Comparison of ENCODE assay signal across 9 cellular contexts in the genomic region with DNA sequence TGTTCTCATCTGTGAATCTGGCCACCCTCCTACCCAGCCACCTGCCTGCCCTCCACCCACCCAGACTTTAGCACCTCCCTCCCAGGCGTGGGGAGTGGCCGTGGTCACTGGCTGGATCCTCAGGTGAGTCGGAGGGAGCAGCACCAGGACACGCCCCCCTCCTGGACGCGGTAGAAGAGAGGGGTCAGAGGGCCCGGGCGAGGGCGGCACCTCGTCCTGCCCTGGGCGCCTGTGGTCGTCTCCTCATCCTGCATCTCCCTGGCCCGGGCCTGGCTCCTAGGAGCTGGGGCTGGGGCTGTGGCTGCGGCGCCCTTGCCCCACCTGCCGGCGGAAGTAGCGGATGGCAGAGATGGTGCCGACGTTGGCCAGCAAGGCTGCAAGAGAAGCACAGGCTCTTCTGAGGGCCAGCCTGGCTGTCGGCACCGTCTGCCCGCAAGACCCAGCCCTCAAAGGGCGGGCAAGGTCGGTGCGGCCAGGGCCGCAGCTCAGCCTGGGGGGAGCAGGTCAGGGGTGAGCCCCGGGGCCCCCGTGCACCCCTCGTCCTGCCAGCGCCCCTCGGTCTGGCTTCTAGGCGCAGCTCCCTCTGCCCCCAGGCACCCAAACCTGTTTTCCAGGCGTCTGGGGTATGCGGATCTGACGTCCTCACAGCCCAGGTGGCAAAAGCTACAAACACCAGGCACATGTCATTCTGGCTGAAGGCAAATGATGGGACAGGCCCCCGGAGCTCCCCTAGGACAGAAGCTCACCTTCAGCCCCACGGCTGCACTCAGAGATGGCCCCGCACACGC. TPM values are rescaled to one million over a fixed set of nuclear protein-coding genes. Genes with fewer than 3 reads are reported as not detected.
DNase-seq lines count a peak whose midpoint lies in the region; ATAC-seq and TF ChIP-seq lines count a peak whose summit lies in the region.
"Had no signal": no experiment of that assay in that cellular context is flagged by ENCODE, and none has a peak within 500 bp of the region (broad histone marks: within the 10 kb centered on the region; RNA-seq: fewer than 3 reads in every experiment).

No MANE protein-coding gene starts in this region.

- H3K9me3 Mint-ChIP-seq in CD8-positive, alpha-beta memory T cell: no peaks in the 10 kb centered on the region
- H3K9me3 Mint-ChIP-seq in natural killer cell: no peaks in the 10 kb centered on the region

- no peak for TF ChIP-seq POLR2A in transverse colon (IDR thresholded peaks at IDR 0.05)

- H3K27me3 Mint-ChIP-seq in CD8-positive, alpha-beta memory T cell: peaks cover 7 to 22% of the 10 kb centered on the region in 2 donors
- peaks cover 0 to 12% of the 10 kb centered on the region in 2 donors for H3K27me3 Mint-ChIP-seq in natural killer cell (ENCODE audit: low read depth in 2 of 2)

- H3K4me1 ChIP-seq in CD8-positive, alpha-beta memory T cell (ENCODE audit: insufficient read depth, low read length): peaks cover 4% of the 10 kb centered on the region
- H3K4me1 ChIP-seq in endocrine pancreas (ENCODE audit: control insufficient read depth, insufficient read depth, low read length): no peaks in the 10 kb centered on the region
- H3K4me1 ChIP-seq in transverse colon: peaks cover 0 to 9% (median 7%) of the 10 kb centered on the region in 4 donors

- CTCF ChIA-PET in CD8-positive, alpha-beta memory T cell (lab: Charles Lee): interaction anchor here (0.7 to 2.3 kb wide), 6 partner anchors 9 to 78 kb away, joined by 3 to 13 read pairs (median 3); a partner anchor contains a TSS

- ATAC-seq in GM19467 (IDR thresholded peaks at IDR 0.05; ENCODE audit: unreplicated experiment) (peak; percentile 52), natural killer cell (peak; percentile 63 to 97 (median 88))

- peaks cover 6% of the 10 kb centered on the region for H3K27me3 ChIP-seq in CD8-positive, alpha-beta memory T cell (ENCODE audit: insufficient read depth, low read length, poor library complexity, severe bottlenecking)
- H3K27me3 ChIP-seq in endocrine pancreas (ENCODE audit: control insufficient read depth, insufficient read depth, low read length): no peaks in the 10 kb centered on the region
- peaks cover 58% of the 10 kb centered on the region for H3K27me3 ChIP-seq in transverse colon

- in situ Hi-C loops in transverse colon (cut with MboI; ENCODE audit: low pct_ligation_motif_present in 1 of 4, low pct_unique_long_range_greater_than_20kb in 1 of 4, low sequenced_read_pairs in 3 of 4): no loop called here

- TF ChIP-seq EP300 in transverse colon (IDR thresholded peaks at IDR 0.05; ENCODE audit: low read depth): no peak

- H3K4me3 ChIP-seq in CD8-positive, alpha-beta memory T cell (ENCODE audit: low read length): peak overlapping the region; percentile 43
- H3K4me3 ChIP-seq in endocrine pancreas (ENCODE audit: control insufficient read depth, insufficient read depth, low read length): no peak overlapping the region
- H3K4me3 ChIP-seq in transverse colon: peak overlapping the region in 2 of 4 donors; percentile 30 to 44

- WGBS in transverse colon (ENCODE audit: low coverage in 1 of 2), 2 donors: 9% methylated on average over 39 of the region's 40 CpGs; no CpG with 5 or more reads in 1 of the 2 donors

- POLR2A ChIA-PET in CD8-positive, alpha-beta memory T cell (lab: Charles Lee): no interaction called here

- peak overlapping the region in 4 of 7 donors; percentile 6 to 60 (median 48) for H3K4me3 Mint-ChIP-seq in CD8-positive, alpha-beta memory T cell
- peak overlapping the region; percentile 29 for H3K4me3 Mint-ChIP-seq in natural killer cell

- TF ChIP-seq CTCF in natural killer cell (IDR thresholded peaks at IDR 0.05) (peak; percentile 50), transverse colon (IDR thresholded peaks at IDR 0.05) (peak; percentile 53 to 85 (median 77))

- peaks cover 0 to 10% (median 6%) of the 10 kb centered on the region in 3 donors for H3K4me1 Mint-ChIP-seq in CD8-positive, alpha-beta memory T cell
- peaks cover 0 to 8% of the 10 kb centered on the region in 2 donors for H3K4me1 Mint-ChIP-seq in natural killer cell

- H3K9ac ChIP-seq in endocrine pancreas (ENCODE audit: control insufficient read depth, insufficient read depth, low read length): peak overlapping the region; percentile 55

- intact Hi-C loops in natural killer cell (cut with micrococcal nuclease) (loop anchor here (1.0 kb wide), 1 partner anchor 72 kb away; no protein-coding TSS in a partner anchor), transverse colon (cut with DNase I; ENCODE audit: low total_unique reads) (no loop called here)

- DNase-seq in CD8-positive, alpha-beta memory T cell: peak in 4 of 5 donors; percentile 46 to 62 (median 52)
- DNase-seq in NCI-H226: peak; percentile 48
- peak; percentile 52 to 67 for DNase-seq in activated CD4-positive, alpha-beta T cell treated with anti-CD3 and anti-CD28 coated beads for 4 hours
- peak; percentile 61 for DNase-seq in natural killer cell
- peak; percentile 67 for DNase-seq in transverse colon
- DNase-seq in midbrain (lab: John Stamatoyannopoulos, UW): no peak

- no peaks in the 10 kb centered on the region for H3K9me3 ChIP-seq in CD8-positive, alpha-beta memory T cell (ENCODE audit: low read length)
- H3K9me3 ChIP-seq in endocrine pancreas (ENCODE audit: control insufficient read depth, low read length): no peaks in the 10 kb centered on the region
- no peaks in the 10 kb centered on the region for H3K9me3 ChIP-seq in transverse colon

- no peaks in the 10 kb centered on the region for H3K36me3 ChIP-seq in CD8-positive, alpha-beta memory T cell (ENCODE audit: insufficient read depth, low read length)
- H3K36me3 ChIP-seq in endocrine pancreas (ENCODE audit: control insufficient read depth, insufficient read depth, low read length) (no peaks in the 10 kb centered on the region), transverse colon (no peaks in the 10 kb centered on the region)

- no peak overlapping the region for H3K27ac ChIP-seq in CD8-positive, alpha-beta memory T cell (ENCODE audit: low read depth, low read length)
- peak overlapping the region in 3 of 4 donors; percentile 43 to 60 (median 56) for H3K27ac ChIP-seq in transverse colon

- H3K27ac Mint-ChIP-seq in CD8-positive, alpha-beta memory T cell: peak overlapping the region in 2 of 8 donors; percentile 22 to 87
- peak overlapping the region in 1 of 2 donors; percentile 68 for H3K27ac Mint-ChIP-seq in natural killer cell

- H3K36me3 Mint-ChIP-seq in CD8-positive, alpha-beta memory T cell: no peaks in the 10 kb centered on the region
- H3K36me3 Mint-ChIP-seq in natural killer cell: no peaks in the 10 kb centered on the region

RNA-seq across cellular contexts. Expression of a gene that starts 5.8 kb away (rescaled TPM):
- total RNA-seq in CD8-positive, alpha-beta memory T cell: not detected
- polyA plus RNA-seq in CD8-positive, alpha-beta memory T cell: not detected
- total RNA-seq in natural killer cell (not detected), transverse colon (under 1 TPM in 1 of 4 donors, not detected in 3; 0.14 TPM)
- total RNA-seq: T-helper 1 cell treated with Interleukin-12 subunit alpha and Interleukin-12 subunit beta and Interleukin-4 antibody, amounts not matched to agents 30 ng/mL and 1 ng/mL, for 36 hours had no signal

RNA-seq across cellular contexts. Expression of a gene that starts 9.8 kb away (rescaled TPM):
- 1 to 10 TPM; 2.7 to 3.5 TPM for total RNA-seq in CD8-positive, alpha-beta memory T cell
- polyA plus RNA-seq in CD8-positive, alpha-beta memory T cell: 0.49 TPM
- 1 to 10 TPM; 1.3 to 1.9 (median 1.3) TPM for total RNA-seq in natural killer cell
- total RNA-seq in transverse colon: 1 to 10 TPM in 1 of 4 donors, under 1 TPM in 1, not detected in 2; 0.14 to 1.4 TPM

RNA-seq across cellular contexts. Expression of a gene that starts 15.7 kb away (rescaled TPM):
- 10 to 100 TPM; 27.6 to 28.6 TPM for total RNA-seq in CD8-positive, alpha-beta memory T cell
- 1.4 TPM for polyA plus RNA-seq in CD8-positive, alpha-beta memory T cell
- total RNA-seq in natural killer cell (10 to 100 TPM; 17.8 to 33.5 (median 22.4) TPM), transverse colon (10 to 100 TPM; 10.8 to 26.1 (median 11.4) TPM)

RNA-seq across cellular contexts. Expression of a gene that starts 17.0 kb away (rescaled TPM):
- 100 to 1,000 TPM; 175 to 187 TPM for total RNA-seq in CD8-positive, alpha-beta memory T cell
- 72.3 TPM for polyA plus RNA-seq in CD8-positive, alpha-beta memory T cell
- 10 to 100 TPM; 61.4 to 66.0 (median 61.8) TPM for total RNA-seq in natural killer cell
- 10 to 100 TPM; 17.6 to 50.4 (median 31.6) TPM for total RNA-seq in transverse colon

RNA-seq across cellular contexts. Expression of a gene that starts 23.8 kb away (rescaled TPM):
- total RNA-seq in CD8-positive, alpha-beta memory T cell: under 1 TPM; 0.24 to 0.62 TPM
- not detected for polyA plus RNA-seq in CD8-positive, alpha-beta memory T cell
- 10 to 100 TPM; 15.4 to 35.5 (median 28.9) TPM for total RNA-seq in natural killer cell
- 100 to 1,000 TPM in 1 of 4 donors, 10 to 100 TPM in 3; 10.8 to 140 (median 15.7) TPM for total RNA-seq in transverse colon
